ENCODE assay signal across 11 cellular contexts in genomic region chr4:78749258-78749971, GRCh38. TPM values are rescaled to one million over a fixed set of nuclear protein-coding genes. Genes with fewer than 3 reads are reported as not detected.
DNase-seq lines count a peak whose midpoint lies in the region; ATAC-seq and TF ChIP-seq lines count a peak whose summit lies in the region.
"Had no signal": no experiment of that assay in that cellular context is flagged by ENCODE, and none has a peak within 500 bp of the region (broad histone marks: within the 10 kb centered on the region; RNA-seq: fewer than 3 reads in every experiment).

No MANE protein-coding gene starts in this region.

- H3K9me3 ChIP-seq in suprapubic skin: no peaks in the 10 kb centered on the region
- no peaks in the 10 kb centered on the region for H3K9me3 ChIP-seq in CD8-positive, alpha-beta T cell (ENCODE audit: low read length)
- H3K9me3 ChIP-seq: A549 had no signal

- H3K36me3 Mint-ChIP-seq in activated B cell treated with CpG ODN at 0.5 μM for 24 hours (ENCODE audit: low read depth): no peaks in the 10 kb centered on the region
- H3K36me3 Mint-ChIP-seq in CD8-positive, alpha-beta T cell: no peaks in the 10 kb centered on the region
- H3K36me3 Mint-ChIP-seq: brain had no signal

- peaks cover 65% of the 10 kb centered on the region for H3K4me1 Mint-ChIP-seq in activated B cell treated with CpG ODN at 0.5 μM for 24 hours
- no peaks in the 10 kb centered on the region for H3K4me1 Mint-ChIP-seq in CD8-positive, alpha-beta T cell (ENCODE audit: low read depth)

- H3K4me3 ChIP-seq in suprapubic skin: no peak overlapping the region
- H3K4me3 ChIP-seq in CD8-positive, alpha-beta T cell (ENCODE audit: low read depth, low read length): no peak overlapping the region
- H3K4me3 ChIP-seq: A549, SK-N-MC had no signal

- no peak for TF ChIP-seq POLR2A in suprapubic skin (IDR thresholded peaks at IDR 0.05)

- H3K27me3 Mint-ChIP-seq in activated B cell treated with CpG ODN at 0.5 μM for 24 hours: no peaks in the 10 kb centered on the region
- H3K27me3 Mint-ChIP-seq in CD8-positive, alpha-beta T cell (ENCODE audit: low read depth): no peaks in the 10 kb centered on the region
- H3K27me3 Mint-ChIP-seq: brain had no signal

- no peak for TF ChIP-seq CTCF in activated B cell treated with CpG ODN at 0.5 μM for 24 hours (IDR thresholded peaks at IDR 0.05)
- no peak for TF ChIP-seq CTCF in suprapubic skin (IDR thresholded peaks at IDR 0.05)
- TF ChIP-seq CTCF in CD8-positive, alpha-beta T cell (IDR thresholded peaks at IDR 0.05): no peak

- POLR2A ChIA-PET in activated B cell treated with CpG ODN at 0.5 μM for 24 hours (lab: Charles Lee): interaction anchor here (0.6 to 5.7 kb wide), 27 partner anchors 8 to 136 kb away, joined by 3 to 83 read pairs (median 4); partner anchors contain the start of gene BMP2K
- POLR2A ChIA-PET in CD8-positive, alpha-beta T cell (lab: Charles Lee): no interaction called here

- CTCF ChIA-PET in activated B cell treated with CpG ODN at 0.5 μM for 24 hours (lab: Charles Lee): interaction anchor here (0.7 to 2.2 kb wide), 5 partner anchors 14 to 137 kb away, joined by 3 to 9 read pairs (median 3); no protein-coding TSS in a partner anchor
- CTCF ChIA-PET in CD8-positive, alpha-beta T cell (lab: Charles Lee): no interaction called here

- H3K27ac ChIP-seq in suprapubic skin: no peak overlapping the region
- H3K27ac ChIP-seq in CD8-positive, alpha-beta T cell (ENCODE audit: low read depth, low read length): no peak overlapping the region
- H3K27ac ChIP-seq: A549, SK-N-MC had no signal

- no peaks in the 10 kb centered on the region for H3K9me3 Mint-ChIP-seq in activated B cell treated with CpG ODN at 0.5 μM for 24 hours
- H3K9me3 Mint-ChIP-seq in CD8-positive, alpha-beta T cell: no peaks in the 10 kb centered on the region
- H3K9me3 Mint-ChIP-seq: brain had no signal

- H3K4me3 Mint-ChIP-seq in activated B cell treated with CpG ODN at 0.5 μM for 24 hours: peak overlapping the region; percentile 57
- no peak overlapping the region for H3K4me3 Mint-ChIP-seq in CD8-positive, alpha-beta T cell
- H3K4me3 Mint-ChIP-seq: brain had no signal

- no peaks in the 10 kb centered on the region for H3K4me1 ChIP-seq in suprapubic skin
- H3K4me1 ChIP-seq in CD8-positive, alpha-beta T cell (ENCODE audit: insufficient read depth, low read length): no peaks in the 10 kb centered on the region
- H3K4me1 ChIP-seq: A549 had no signal

- peak overlapping the region; percentile 93 for H3K27ac Mint-ChIP-seq in activated B cell treated with CpG ODN at 0.5 μM for 24 hours
- no peak overlapping the region for H3K27ac Mint-ChIP-seq in CD8-positive, alpha-beta T cell
- H3K27ac Mint-ChIP-seq: brain had no signal

- ATAC-seq in activated CD4-positive, CD25-positive, alpha-beta regulatory T cell treated with anti-CD3 and anti-CD28 coated beads, Interleukin-2, amount 50 U/mL, for 24 hours: peak; percentile 44 to 54
- ATAC-seq in HG02938 (IDR thresholded peaks at IDR 0.05; ENCODE audit: unreplicated experiment) (peak; percentile 32), activated B cell treated with CpG ODN at 0.5 μM for 24 hours (ENCODE audit: low read depth) (peak; percentile 51), HG02571 (IDR thresholded peaks at IDR 0.05; ENCODE audit: unreplicated experiment) (no peak)
- peak; percentile 77 for ATAC-seq in stimulated activated naive CD8-positive, alpha-beta T cell treated with anti-CD3 and anti-CD28 coated beads, Interleukin-15, Interleukin-2, amounts not matched to agents 100 U/mL and 50 U/mL, for 24 hours
- ATAC-seq in CD8-positive, alpha-beta T cell: no peak
- ATAC-seq: A549 had no signal

- 86% methylated on average over 4 of the region's 4 CpGs for WGBS in suprapubic skin

- TF ChIP-seq EP300 in suprapubic skin (IDR thresholded peaks at IDR 0.05): no peak

- intact Hi-C loops in activated B cell treated with CpG ODN at 0.5 μM for 24 hours (cut with micrococcal nuclease): loop anchor here (1.0 to 2.0 kb wide), 2 partner anchors 11 to 77 kb away; no protein-coding TSS in a partner anchor
- intact Hi-C loops in CD8-positive, alpha-beta T cell (cut with DNase I, micrococcal nuclease): no loop called here

- no peaks in the 10 kb centered on the region for H3K36me3 ChIP-seq in suprapubic skin
- H3K36me3 ChIP-seq in CD8-positive, alpha-beta T cell (ENCODE audit: insufficient read depth, low read length): no peaks in the 10 kb centered on the region

- H3K27me3 ChIP-seq in suprapubic skin: no peaks in the 10 kb centered on the region
- no peaks in the 10 kb centered on the region for H3K27me3 ChIP-seq in CD8-positive, alpha-beta T cell (ENCODE audit: insufficient read depth, low read length)

- no peak for DNase-seq in activated CD4-positive, CD25-positive, alpha-beta regulatory T cell treated with anti-CD3 and anti-CD28 coated beads, Interleukin-2, amount 50 U/mL, for 72 hours
- no peak for DNase-seq in activated B cell treated with CpG ODN at 0.5 μM for 24 hours
- DNase-seq in stimulated activated naive CD8-positive, alpha-beta T cell treated with anti-CD3 and anti-CD28 coated beads, Interleukin-15, Interleukin-2, amounts not matched to agents 100 U/mL and 50 U/mL, for 24 hours: no peak
- no peak for DNase-seq in suprapubic skin (ENCODE audit: low spot score in 2 of 2)
- no peak for DNase-seq in CD8-positive, alpha-beta T cell

RNA-seq across cellular contexts. Expression of gene BMP2K, which starts 26.7 kb away (rescaled TPM):
- total RNA-seq in activated B cell treated with CpG ODN at 0.5 μM for 24 hours (112 and 135 TPM in 2 replicates), suprapubic skin (10 to 100 TPM; 29.7 to 79.1 (median 34.2) TPM)
- total RNA-seq in CD8-positive, alpha-beta T cell: 1 to 10 TPM; 4.6 to 4.7 TPM

Comparison
In these comparisons a context has a peak if more than half of its experiments do, and no peak if none do; other contexts are left out.
1. ATAC-seq: peak in activated CD4-positive, CD25-positive, alpha-beta regulatory T cell treated with anti-CD3 and anti-CD28 coated beads, Interleukin-2, amount 50 U/mL, for 24 hours (2 of 2), HG02938 (single experiment), activated B cell treated with CpG ODN at 0.5 μM for 24 hours (single experiment) and stimulated activated naive CD8-positive, alpha-beta T cell treated with anti-CD3 and anti-CD28 coated beads, Interleukin-15, Interleukin-2, amounts not matched to agents 100 U/mL and 50 U/mL, for 24 hours (single experiment); none in HG02571 (single experiment) and CD8-positive, alpha-beta T cell (single experiment).
2. RNA of gene BMP2K, which starts 26.7 kb away (total RNA-seq): 112 to 135 TPM in activated B cell treated with CpG ODN at 0.5 μM for 24 hours and 29.7 to 79.1 TPM in suprapubic skin; 4.6 to 4.7 TPM in CD8-positive, alpha-beta T cell; every median in the first group is over 4 times any median in the second.